In the genomic region with DNA sequence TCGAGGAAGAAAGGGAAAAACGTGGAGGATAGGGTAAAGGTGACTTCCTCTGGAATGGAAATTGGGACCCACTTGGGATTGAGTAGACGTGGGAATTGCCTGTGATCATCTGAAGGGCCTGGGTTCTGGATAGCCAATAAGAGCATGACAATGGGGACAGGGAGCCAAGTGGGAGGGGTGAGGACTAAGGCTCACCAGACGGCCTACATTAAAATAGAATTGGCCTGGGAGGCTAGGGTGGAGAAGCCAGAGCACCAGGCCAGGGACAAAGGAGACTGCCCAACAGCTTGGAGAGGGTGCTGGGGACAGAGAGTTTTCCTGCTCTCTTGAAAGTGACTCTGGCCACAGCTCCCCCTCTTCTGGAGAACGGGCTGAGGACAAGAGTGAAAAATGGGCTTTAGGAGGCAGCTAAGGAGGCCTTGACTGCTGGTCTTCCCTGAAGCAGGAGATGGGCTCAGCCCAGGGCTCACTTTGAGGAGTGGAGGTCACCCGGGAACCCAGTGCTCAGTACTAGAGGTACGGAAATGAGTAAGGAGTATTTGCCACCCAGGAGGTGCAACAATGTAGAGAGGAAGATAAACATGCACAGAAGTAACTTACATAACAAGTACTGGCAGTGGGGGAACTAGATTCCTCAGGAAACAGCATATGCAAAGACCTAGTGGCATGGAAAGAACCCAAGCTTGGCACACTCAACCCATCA, we compare ENCODE assay signal across 11 cellular contexts. TPM values are rescaled to one million over a fixed set of nuclear protein-coding genes. Genes with fewer than 3 reads are reported as not detected.
DNase-seq lines count a peak whose midpoint lies in the region; ATAC-seq and TF ChIP-seq lines count a peak whose summit lies in the region.
"Had no signal": no experiment of that assay in that cellular context is flagged by ENCODE, and none has a peak within 500 bp of the region (broad histone marks: within the 10 kb centered on the region; RNA-seq: fewer than 3 reads in every experiment).

No MANE protein-coding gene starts in this region.

- no peaks in the 10 kb centered on the region for H3K9me3 Mint-ChIP-seq in activated CD8-positive, alpha-beta memory T cell treated with anti-CD3 and anti-CD28 coated beads, Interleukin-2, amount 10 ng/mL, durations not matched to agents 7 days and 5 days (ENCODE audit: low read depth)
- no peaks in the 10 kb centered on the region for H3K9me3 Mint-ChIP-seq in effector memory CD8-positive, alpha-beta T cell

- peak; percentile 37 for DNase-seq in activated CD8-positive, alpha-beta memory T cell treated with anti-CD3 and anti-CD28 coated beads, Interleukin-2, amount 10 ng/mL, durations not matched to agents 7 days and 5 days
- no peak for DNase-seq in activated CD8-positive, alpha-beta memory T cell treated with anti-CD3 and anti-CD28 coated beads for 24 hours
- no peak for DNase-seq in effector memory CD8-positive, alpha-beta T cell
- no peak for DNase-seq in lung (ENCODE audit: low spot score)
- peak in 1 of 2 donors; percentile 60 for DNase-seq in upper lobe of left lung
- DNase-seq in caudate nucleus (lab: John Stamatoyannopoulos, UW), result no peak
- no peak for DNase-seq in SW 1271 (lab: John Stamatoyannopoulos, UW)
- DNase-seq: effector memory CD4-positive, alpha-beta T cell; NCI-H2029 treated with DMSO at 0.1 percent for 48 hours; stimulated activated CD4-positive, alpha-beta T cell treated with anti-CD3 and anti-CD28 coated beads, Interleukin-4, amount 100 ng/mL, for 24 hours had no signal

- H3K27me3 ChIP-seq in lung (ENCODE audit: control insufficient read depth, insufficient read depth) (no peaks in the 10 kb centered on the region), upper lobe of left lung (no peaks in the 10 kb centered on the region)

- no peaks in the 10 kb centered on the region for H3K36me3 ChIP-seq in lung (ENCODE audit: control insufficient read depth in 2 of 2, insufficient read depth in 2 of 2, low read length in 2 of 2)
- peaks cover 0 to 7% (median 0%) of the 10 kb centered on the region in 4 donors for H3K36me3 ChIP-seq in upper lobe of left lung

- no peak for TF ChIP-seq EP300 in upper lobe of left lung (IDR thresholded peaks at IDR 0.05)

- ATAC-seq in activated CD8-positive, alpha-beta memory T cell treated with anti-CD3 and anti-CD28 coated beads, Interleukin-2, amount 10 ng/mL, durations not matched to agents 7 days and 5 days, result no peak
- no peak for ATAC-seq in effector memory CD8-positive, alpha-beta T cell (replicated peaks)
- ATAC-seq in lung (ENCODE audit: insufficient read depth, low FRiP score) (peak; percentile 42), upper lobe of left lung (ENCODE audit: low FRiP score in 2 of 2) (peak; percentile 27 to 71), HG03442 (IDR thresholded peaks at IDR 0.05; ENCODE audit: unreplicated experiment) (no peak)

- H3K9me3 ChIP-seq in lung (ENCODE audit: control insufficient read depth in 2 of 2, insufficient read depth in 1 of 2, low read length in 1 of 2) (no peaks in the 10 kb centered on the region), upper lobe of left lung (no peaks in the 10 kb centered on the region)

- TF ChIP-seq CTCF in lung (IDR thresholded peaks at IDR 0.05; ENCODE audit: control extremely low read depth, extremely low read depth) (no peak), upper lobe of left lung (IDR thresholded peaks at IDR 0.05) (no peak)

- H3K4me1 Mint-ChIP-seq in activated CD8-positive, alpha-beta memory T cell treated with anti-CD3 and anti-CD28 coated beads, Interleukin-2, amount 10 ng/mL, durations not matched to agents 7 days and 5 days, result peaks cover 7% of the 10 kb centered on the region
- H3K4me1 Mint-ChIP-seq in effector memory CD8-positive, alpha-beta T cell (ENCODE audit: low read depth in 2 of 2), result peaks cover 13 to 21% of the 10 kb centered on the region in 2 donors

- TF ChIP-seq POLR2A in upper lobe of left lung (IDR thresholded peaks at IDR 0.05), result no peak

- no peak overlapping the region for H3K27ac Mint-ChIP-seq in activated CD8-positive, alpha-beta memory T cell treated with anti-CD3 and anti-CD28 coated beads, Interleukin-2, amount 10 ng/mL, durations not matched to agents 7 days and 5 days
- H3K27ac Mint-ChIP-seq in effector memory CD8-positive, alpha-beta T cell, result peak overlapping the region; percentile 62 to 83

- CTCF ChIA-PET in activated CD8-positive, alpha-beta memory T cell treated with anti-CD3 and anti-CD28 coated beads, Interleukin-2, amount 10 ng/mL, durations not matched to agents 7 days and 5 days (lab: Charles Lee), result interaction anchor here (1.1 kb wide), 1 partner anchor 34 kb away, joined by 3 read pairs; no protein-coding TSS in a partner anchor

- H3K4me1 ChIP-seq in lung (ENCODE audit: control insufficient read depth in 2 of 2, insufficient read depth in 2 of 2, low read length in 2 of 2) (peaks cover 22 to 26% of the 10 kb centered on the region in 2 donors), upper lobe of left lung (peaks cover 30 to 41% (median 34%) of the 10 kb centered on the region in 4 donors)

- 54 to 56% methylated on average over 7 of the region's 7 CpGs for WGBS in lung, 2 donors
- WGBS in upper lobe of left lung, 2 donors, result 48 to 53% methylated on average over 7 of the region's 7 CpGs

- H3K4me3 ChIP-seq in lung, result no peak overlapping the region
- no peak overlapping the region for H3K4me3 ChIP-seq in upper lobe of left lung

- H3K27me3 Mint-ChIP-seq in activated CD8-positive, alpha-beta memory T cell treated with anti-CD3 and anti-CD28 coated beads, Interleukin-2, amount 10 ng/mL, durations not matched to agents 7 days and 5 days, result no peaks in the 10 kb centered on the region
- no peaks in the 10 kb centered on the region for H3K27me3 Mint-ChIP-seq in effector memory CD8-positive, alpha-beta T cell

- H3K36me3 Mint-ChIP-seq in activated CD8-positive, alpha-beta memory T cell treated with anti-CD3 and anti-CD28 coated beads, Interleukin-2, amount 10 ng/mL, durations not matched to agents 7 days and 5 days, result peaks cover 15% of the 10 kb centered on the region
- H3K36me3 Mint-ChIP-seq in effector memory CD8-positive, alpha-beta T cell (ENCODE audit: insufficient read depth), result peaks cover 4% of the 10 kb centered on the region

- H3K4me3 Mint-ChIP-seq in activated CD8-positive, alpha-beta memory T cell treated with anti-CD3 and anti-CD28 coated beads, Interleukin-2, amount 10 ng/mL, durations not matched to agents 7 days and 5 days, result no peak overlapping the region
- no peak overlapping the region for H3K4me3 Mint-ChIP-seq in effector memory CD8-positive, alpha-beta T cell

- peak overlapping the region; percentile 67 to 69 for H3K27ac ChIP-seq in lung (ENCODE audit: low read depth in 1 of 2, low read length in 1 of 2)
- H3K27ac ChIP-seq in upper lobe of left lung, result peak overlapping the region; percentile 69 to 84 (median 83)
- H3K27ac ChIP-seq in caudate nucleus (ENCODE audit: low read depth, low read length), result no peak overlapping the region

RNA-seq across cellular contexts. Expression of gene INKA2, which starts 18.8 kb away (rescaled TPM):
- total RNA-seq in activated CD8-positive, alpha-beta memory T cell treated with anti-CD3 and anti-CD28 coated beads, Interleukin-2, amount 10 ng/mL, durations not matched to agents 7 days and 5 days, result 1 to 10 TPM; 1.7 to 1.9 TPM
- total RNA-seq in lung, result 10 to 100 TPM in 1 of 2 donors, 1 to 10 TPM in 1; 3.3 to 12.5 TPM
- 1 to 10 TPM; 2.3 to 5.5 TPM for polyA plus RNA-seq in lung
- 10 to 100 TPM in 1 of 6 donors, 1 to 10 TPM in 5; 4.5 to 11.5 (median 7.4) TPM for total RNA-seq in upper lobe of left lung

RNA-seq across cellular contexts. Expression of gene DDX20, which starts 35.3 kb away (rescaled TPM):
- total RNA-seq in activated CD8-positive, alpha-beta memory T cell treated with anti-CD3 and anti-CD28 coated beads, Interleukin-2, amount 10 ng/mL, durations not matched to agents 7 days and 5 days, result 10 to 100 TPM; 14.1 to 17.9 TPM
- total RNA-seq in lung (10 to 100 TPM in 1 of 2 donors, 1 to 10 TPM in 1; 9.6 to 14.4 TPM), upper lobe of left lung (10 to 100 TPM in 2 of 6 donors, 1 to 10 TPM in 4; 7.9 to 18.5 (median 9.2) TPM)
- 1 to 10 TPM; 6.0 to 6.3 TPM for polyA plus RNA-seq in lung

Comparison
In these comparisons a context has a peak if more than half of its experiments do, and no peak if none do; other contexts are left out.
1. ATAC-seq: peak in lung (single experiment) and upper lobe of left lung (2 of 2); none in activated CD8-positive, alpha-beta memory T cell treated with anti-CD3 and anti-CD28 coated beads, Interleukin-2, amount 10 ng/mL, durations not matched to agents 7 days and 5 days (single experiment), effector memory CD8-positive, alpha-beta T cell (single experiment) and HG03442 (single experiment).